Comparison of ENCODE assay signal across 8 cellular contexts in the genomic region with DNA sequence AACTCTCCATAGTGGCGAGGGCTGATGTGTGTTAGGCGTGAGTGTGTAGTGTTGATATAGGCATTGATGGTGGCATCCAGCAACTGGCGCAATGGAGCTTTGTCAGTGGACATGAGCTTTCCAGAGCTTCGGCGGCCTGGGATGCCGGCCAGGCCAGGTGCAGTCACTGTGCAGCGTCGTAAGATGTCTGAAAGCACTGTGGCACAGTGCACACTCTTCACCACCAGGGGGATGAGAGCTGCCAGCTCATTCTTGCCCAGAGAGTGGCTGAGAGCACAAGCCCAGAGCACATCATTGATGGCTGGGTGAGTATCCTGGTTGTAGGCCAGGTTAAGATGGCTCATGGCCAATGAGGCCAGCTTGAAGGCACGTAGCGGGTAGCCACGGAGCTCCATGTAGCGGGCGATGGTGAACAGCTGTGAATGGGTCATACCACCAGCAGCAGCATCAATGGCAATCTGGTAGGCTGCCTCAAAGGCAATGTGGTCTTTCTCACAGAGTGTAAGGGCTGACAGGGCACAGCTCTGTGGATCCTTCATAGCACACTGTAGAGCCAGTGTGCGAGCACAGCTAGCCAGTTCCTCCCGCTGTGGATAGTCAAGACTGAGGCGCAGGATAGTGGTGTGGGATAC. TPM values are rescaled to one million over a fixed set of nuclear protein-coding genes. Genes with fewer than 3 reads are reported as not detected.
A peak's percentile ranks its signal among the peaks of the same experiment; 100 is the strongest.
DNase-seq lines count a peak whose midpoint lies in the region; ATAC-seq and TF ChIP-seq lines count a peak whose summit lies in the region.

No MANE protein-coding gene starts in this region.

- no peaks in the 10 kb centered on the region for H4K20me1 ChIP-seq in SU-DHL-6 (ENCODE audit: low read depth, low read length)

- no peaks in the 10 kb centered on the region for H3F3A ChIP-seq in SU-DHL-6 (ENCODE audit: insufficient read depth)

- ATAC-seq in GM19452 (IDR thresholded peaks at IDR 0.05; ENCODE audit: unreplicated experiment): peak; percentile 56

- peak; percentile 60 for TF ChIP-seq CTCF in SU-DHL-6 (IDR thresholded peaks at IDR 0.05; ENCODE audit: insufficient read depth, low read length, poor library complexity, severe bottlenecking)

- no peak overlapping the region for H3K4me2 ChIP-seq in SU-DHL-6 (ENCODE audit: low read depth, low read length, poor library complexity, severe bottlenecking)

- H3K9me2 ChIP-seq in SU-DHL-6 (replicated peaks; ENCODE audit: insufficient read depth, low read length): no peaks in the 10 kb centered on the region

- no peak overlapping the region for H3K9ac ChIP-seq in SU-DHL-6 (ENCODE audit: low read length)

- DNase-seq in C1 segment of cervical spinal cord (lab: John Stamatoyannopoulos, UW) (peak in 8 of 14 donors; percentile 18 to 90 (median 28)), M059J (ENCODE audit: low read depth) (peak; percentile 76), amniotic stem cell (lab: John Stamatoyannopoulos, UW) (peak; percentile 11), hepatic stellate cell (ENCODE audit: low spot score) (peak; percentile 55), cortex of kidney (lab: John Stamatoyannopoulos, UW) (no peak)
- DNase-seq in stimulated activated CD4-positive, alpha-beta T cell treated with anti-CD3 and anti-CD28 coated beads, Interleukin-12 subunit alpha, Interleukin-12 subunit beta, amount 100 ng/mL, for 24 hours (ENCODE audit: low read depth in 2 of 2): peak; percentile 43 to 58

- H3K36me3 ChIP-seq in SU-DHL-6 (ENCODE audit: low read length): no peaks in the 10 kb centered on the region

- no peak overlapping the region for H3K4me3 ChIP-seq in SU-DHL-6 (ENCODE audit: insufficient read depth, low read length, poor library complexity, severe bottlenecking)

- H3K27ac ChIP-seq in SU-DHL-6 (ENCODE audit: low read depth, low read length): no peak overlapping the region

- H2AFZ ChIP-seq in SU-DHL-6 (ENCODE audit: low read depth, low read length, severe bottlenecking): no peak overlapping the region

- no peaks in the 10 kb centered on the region for H3K79me2 ChIP-seq in SU-DHL-6 (ENCODE audit: insufficient read depth, low read length)

- no peaks in the 10 kb centered on the region for H3K9me3 ChIP-seq in SU-DHL-6 (ENCODE audit: insufficient read depth, low read length)

- no peaks in the 10 kb centered on the region for H3K27me3 ChIP-seq in SU-DHL-6 (ENCODE audit: low read length)

RNA-seq across cellular contexts. Expression of a gene that starts 6.7 kb away (rescaled TPM):
- 125 and 127 TPM in 2 replicates for total RNA-seq in M059J (2014; rRNA removed; shearing (Covaris generic))

RNA-seq across cellular contexts. Expression of a gene that starts 7.6 kb away (rescaled TPM):
- 23.8 and 33.7 TPM in 2 replicates for total RNA-seq in M059J (2014; rRNA removed; shearing (Covaris generic))

RNA-seq across cellular contexts. Expression of a gene that starts 32.3 kb away (rescaled TPM):
- 41.3 and 48.0 TPM in 2 replicates for total RNA-seq in M059J (2014; rRNA removed; shearing (Covaris generic))
